2 cellular contexts compared by ENCODE assay signal in the genomic region with DNA sequence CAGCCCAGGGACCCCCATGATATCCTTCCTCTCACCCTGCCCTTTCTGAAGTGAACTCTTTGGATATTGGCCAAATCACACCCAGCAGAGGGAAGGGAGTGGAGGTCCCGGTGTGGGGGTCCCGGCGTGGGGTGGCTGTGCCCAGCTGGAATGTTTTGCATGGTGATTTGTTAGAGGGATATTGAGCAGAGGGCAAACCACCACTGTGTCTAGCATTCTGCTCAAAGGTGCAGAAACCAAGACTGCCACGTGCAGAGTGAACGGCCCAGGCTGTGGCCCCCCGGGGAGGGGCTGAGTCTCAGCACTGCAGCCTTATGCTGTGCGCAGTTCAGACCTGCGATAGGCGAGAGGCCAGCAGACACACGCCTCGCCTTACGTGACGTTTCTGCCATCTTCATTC.
TF ChIP-seq lines count a peak whose summit lies in the region.

No MANE protein-coding gene starts in this region.

TF ChIP-seq in HCT116, 20 proteins besides CTCF, POLR2A, EP300 and RAD21:
- no peak for TF ChIP-seq TCF7L2 (IDR thresholded peaks at IDR 0.05; ENCODE audit: borderline replicate concordance, extremely low read depth, insufficient read depth, insufficient read length)
- TF ChIP-seq, protein P1, sequence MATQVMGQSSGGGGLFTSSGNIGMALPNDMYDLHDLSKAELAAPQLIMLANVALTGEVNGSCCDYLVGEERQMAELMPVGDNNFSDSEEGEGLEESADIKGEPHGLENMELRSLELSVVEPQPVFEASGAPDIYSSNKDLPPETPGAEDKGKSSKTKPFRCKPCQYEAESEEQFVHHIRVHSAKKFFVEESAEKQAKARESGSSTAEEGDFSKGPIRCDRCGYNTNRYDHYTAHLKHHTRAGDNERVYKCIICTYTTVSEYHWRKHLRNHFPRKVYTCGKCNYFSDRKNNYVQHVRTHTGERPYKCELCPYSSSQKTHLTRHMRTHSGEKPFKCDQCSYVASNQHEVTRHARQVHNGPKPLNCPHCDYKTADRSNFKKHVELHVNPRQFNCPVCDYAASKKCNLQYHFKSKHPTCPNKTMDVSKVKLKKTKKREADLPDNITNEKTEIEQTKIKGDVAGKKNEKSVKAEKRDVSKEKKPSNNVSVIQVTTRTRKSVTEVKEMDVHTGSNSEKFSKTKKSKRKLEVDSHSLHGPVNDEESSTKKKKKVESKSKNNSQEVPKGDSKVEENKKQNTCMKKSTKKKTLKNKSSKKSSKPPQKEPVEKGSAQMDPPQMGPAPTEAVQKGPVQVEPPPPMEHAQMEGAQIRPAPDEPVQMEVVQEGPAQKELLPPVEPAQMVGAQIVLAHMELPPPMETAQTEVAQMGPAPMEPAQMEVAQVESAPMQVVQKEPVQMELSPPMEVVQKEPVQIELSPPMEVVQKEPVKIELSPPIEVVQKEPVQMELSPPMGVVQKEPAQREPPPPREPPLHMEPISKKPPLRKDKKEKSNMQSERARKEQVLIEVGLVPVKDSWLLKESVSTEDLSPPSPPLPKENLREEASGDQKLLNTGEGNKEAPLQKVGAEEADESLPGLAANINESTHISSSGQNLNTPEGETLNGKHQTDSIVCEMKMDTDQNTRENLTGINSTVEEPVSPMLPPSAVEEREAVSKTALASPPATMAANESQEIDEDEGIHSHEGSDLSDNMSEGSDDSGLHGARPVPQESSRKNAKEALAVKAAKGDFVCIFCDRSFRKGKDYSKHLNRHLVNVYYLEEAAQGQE (IDR thresholded peaks at IDR 0.05; ENCODE audit: low read depth) = no peak

TF ChIP-seq in GM12878, 131 proteins besides CTCF, POLR2A, EP300 and RAD21:
- no peak for TF ChIP-seq PRDM15 (CRISPR knock-in tag; IDR thresholded peaks at IDR 0.05)
- TF ChIP-seq ZNF217 (IDR thresholded peaks at IDR 0.05) = no peak
- TF ChIP-seq CREB1 (IDR thresholded peaks at IDR 0.05; ENCODE audit: low read depth) = no peak
- no peak for TF ChIP-seq MEF2B (IDR thresholded peaks at IDR 0.05; ENCODE audit: partially characterized antibody, poor library complexity, severe bottlenecking)
